ENCODE assay signal across 9 cellular contexts in the genomic region with DNA sequence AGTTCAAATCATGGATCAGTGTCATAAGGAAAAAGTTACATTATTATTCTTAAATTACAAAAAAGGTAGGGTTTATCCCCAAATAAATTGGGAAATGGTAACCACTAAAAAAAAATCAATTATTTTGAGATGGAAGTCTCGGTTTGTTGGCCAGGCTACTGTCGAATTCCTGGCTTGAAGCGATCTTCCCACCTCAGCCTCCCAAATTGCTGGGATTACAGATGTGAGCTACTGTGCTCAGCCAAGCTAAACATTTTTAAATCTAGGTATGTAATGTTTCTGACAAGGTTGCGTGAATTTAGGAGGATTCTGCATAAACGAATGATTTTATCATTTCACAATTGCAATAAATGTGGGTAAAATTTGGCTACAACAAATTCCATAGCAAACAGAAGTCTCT. TPM values are rescaled to one million over a fixed set of nuclear protein-coding genes. Genes with fewer than 3 reads are reported as not detected.
DNase-seq lines count a peak whose midpoint lies in the region; ATAC-seq and TF ChIP-seq lines count a peak whose summit lies in the region.
"Had no signal": no experiment of that assay in that cellular context is flagged by ENCODE, and none has a peak within 500 bp of the region (broad histone marks: within the 10 kb centered on the region; RNA-seq: fewer than 3 reads in every experiment).

No MANE protein-coding gene starts in this region.

- H3K27ac Mint-ChIP-seq in stimulated activated naive CD8-positive, alpha-beta T cell treated with anti-CD3 and anti-CD28 coated beads, Interleukin-15, Interleukin-2, amounts not matched to agents 100 ng/mL and 50 ng/mL, for 24 hours = peak overlapping the region; percentile 75
- H3K27ac Mint-ChIP-seq in activated naive CD8-positive, alpha-beta T cell treated with anti-CD3 and anti-CD28 coated beads for 36 hours = peak overlapping the region; percentile 45

- no peak for TF ChIP-seq CTCF in kidney epithelial cell (IDR thresholded peaks at IDR 0.05; ENCODE audit: insufficient read depth, low read length, poor library complexity, severe bottlenecking)

- peak overlapping the region; percentile 95 for H3K4me3 ChIP-seq in kidney epithelial cell (ENCODE audit: low read depth, low read length)

- no peak for DNase-seq in stimulated activated naive CD8-positive, alpha-beta T cell treated with anti-CD3 and anti-CD28 coated beads, Interleukin-15, Interleukin-2, amounts not matched to agents 100 U/mL and 50 U/mL, for 24 hours
- no peak for DNase-seq in activated naive CD8-positive, alpha-beta T cell treated with anti-CD3 and anti-CD28 coated beads for 36 hours
- DNase-seq in kidney epithelial cell (ENCODE audit: low read depth) = no peak
- DNase-seq in NAMALWA (ENCODE audit: low spot score) = no peak
- DNase-seq in amygdala (lab: John Stamatoyannopoulos, UW) = no peak
- DNase-seq in KBM-7 = no peak
- no peak for DNase-seq in NCI-H446 (lab: John Stamatoyannopoulos, UW)
- DNase-seq: NCI-H1105 had no signal

- peaks cover 19% of the 10 kb centered on the region for H3K36me3 Mint-ChIP-seq in stimulated activated naive CD8-positive, alpha-beta T cell treated with anti-CD3 and anti-CD28 coated beads, Interleukin-15, Interleukin-2, amounts not matched to agents 100 ng/mL and 50 ng/mL, for 24 hours (ENCODE audit: low read depth)
- peaks cover 31% of the 10 kb centered on the region for H3K36me3 Mint-ChIP-seq in activated naive CD8-positive, alpha-beta T cell treated with anti-CD3 and anti-CD28 coated beads for 36 hours

- ATAC-seq in stimulated activated naive CD8-positive, alpha-beta T cell treated with anti-CD3 and anti-CD28 coated beads, Interleukin-15, Interleukin-2, amounts not matched to agents 100 U/mL and 50 U/mL, for 24 hours = no peak

- H3K4me1 Mint-ChIP-seq in stimulated activated naive CD8-positive, alpha-beta T cell treated with anti-CD3 and anti-CD28 coated beads, Interleukin-15, Interleukin-2, amounts not matched to agents 100 ng/mL and 50 ng/mL, for 24 hours (ENCODE audit: low read depth) = peaks cover 66% of the 10 kb centered on the region
- H3K4me1 Mint-ChIP-seq in activated naive CD8-positive, alpha-beta T cell treated with anti-CD3 and anti-CD28 coated beads for 36 hours = peaks cover 47% of the 10 kb centered on the region

- H3K4me3 Mint-ChIP-seq in stimulated activated naive CD8-positive, alpha-beta T cell treated with anti-CD3 and anti-CD28 coated beads, Interleukin-15, Interleukin-2, amounts not matched to agents 100 ng/mL and 50 ng/mL, for 24 hours = peak overlapping the region; percentile 96
- H3K4me3 Mint-ChIP-seq in activated naive CD8-positive, alpha-beta T cell treated with anti-CD3 and anti-CD28 coated beads for 36 hours = peak overlapping the region; percentile 94

- H3K27me3 Mint-ChIP-seq in stimulated activated naive CD8-positive, alpha-beta T cell treated with anti-CD3 and anti-CD28 coated beads, Interleukin-15, Interleukin-2, amounts not matched to agents 100 ng/mL and 50 ng/mL, for 24 hours = no peaks in the 10 kb centered on the region
- H3K27me3 Mint-ChIP-seq in activated naive CD8-positive, alpha-beta T cell treated with anti-CD3 and anti-CD28 coated beads for 36 hours = peaks cover 3% of the 10 kb centered on the region

- in situ Hi-C loops in KBM-7 (cut with MboI; ENCODE audit: low pct_unique_long_range_greater_than_20kb, low sequenced_read_pairs) = no loop called here

- no peaks in the 10 kb centered on the region for H3K36me3 ChIP-seq in kidney epithelial cell (ENCODE audit: control insufficient read depth, insufficient read depth, low read length)

- H3K27me3 ChIP-seq in kidney epithelial cell (ENCODE audit: control insufficient read depth, insufficient read depth, low read length) = no peaks in the 10 kb centered on the region

- no peaks in the 10 kb centered on the region for H3K9me3 Mint-ChIP-seq in stimulated activated naive CD8-positive, alpha-beta T cell treated with anti-CD3 and anti-CD28 coated beads, Interleukin-15, Interleukin-2, amounts not matched to agents 100 ng/mL and 50 ng/mL, for 24 hours
- no peaks in the 10 kb centered on the region for H3K9me3 Mint-ChIP-seq in activated naive CD8-positive, alpha-beta T cell treated with anti-CD3 and anti-CD28 coated beads for 36 hours

RNA-seq across cellular contexts. Expression of a gene that starts 2.0 kb away (rescaled TPM):
- total RNA-seq in activated naive CD8-positive, alpha-beta T cell treated with anti-CD3 and anti-CD28 coated beads for 36 hours = 10 to 100 TPM; 29.1 to 33.5 TPM
- total RNA-seq in kidney epithelial cell = 10.1 and 13.7 TPM in 2 replicates

RNA-seq across cellular contexts. Expression of a gene that starts 49.7 kb away (rescaled TPM):
- total RNA-seq in activated naive CD8-positive, alpha-beta T cell treated with anti-CD3 and anti-CD28 coated beads for 36 hours = 10 to 100 TPM; 18.8 to 19.7 TPM
- 8.5 and 11.1 TPM in 2 replicates for total RNA-seq in kidney epithelial cell
